In genomic region chr17:38752119-38752929, GRCh38 we compare ENCODE assay signal across 8 cellular contexts. TPM values are rescaled to one million over a fixed set of nuclear protein-coding genes. Genes with fewer than 3 reads are reported as not detected.
DNase-seq lines count a peak whose midpoint lies in the region; ATAC-seq and TF ChIP-seq lines count a peak whose summit lies in the region.

Gene PSMB3, plus strand, starts transcription at chr17:38752741. Its CDS starts 86 bp downstream, at chr17:38752827.

- no peaks in the 10 kb centered on the region for H3K9me3 Mint-ChIP-seq in activated CD4-positive, alpha-beta T cell treated with anti-CD3 and anti-CD28 coated beads, Interleukin-2, amount 10 ng/mL, durations not matched to agents 7 days and 5 days

- peak within 1 kb of the TSS; percentile 98 for H3K27ac Mint-ChIP-seq in activated CD4-positive, alpha-beta T cell treated with anti-CD3 and anti-CD28 coated beads, Interleukin-2, amount 10 ng/mL, durations not matched to agents 7 days and 5 days

- peak within 1 kb of the TSS; percentile 84 for H3K4me3 ChIP-seq in coronary artery

- peaks cover 45% of the 10 kb centered on the region for H3K4me1 Mint-ChIP-seq in activated CD4-positive, alpha-beta T cell treated with anti-CD3 and anti-CD28 coated beads, Interleukin-2, amount 10 ng/mL, durations not matched to agents 7 days and 5 days

- ATAC-seq in GM19372 (IDR thresholded peaks at IDR 0.05; ENCODE audit: low read depth, unreplicated experiment) (peak; percentile 86), HG03521 (IDR thresholded peaks at IDR 0.05; ENCODE audit: unreplicated experiment) (peak; percentile 83)

- H3K27me3 Mint-ChIP-seq in activated CD4-positive, alpha-beta T cell treated with anti-CD3 and anti-CD28 coated beads, Interleukin-2, amount 10 ng/mL, durations not matched to agents 7 days and 5 days, result peaks cover 30% of the 10 kb centered on the region

- CTCF ChIA-PET in activated CD4-positive, alpha-beta T cell treated with anti-CD3 and anti-CD28 coated beads, Interleukin-2, amount 10 ng/mL, durations not matched to agents 7 days and 5 days (lab: Charles Lee), result interaction anchor here (0.6 to 1.5 kb wide), 9 partner anchors 9 to 431 kb away, joined by 3 to 4 read pairs (median 3); no protein-coding TSS in a partner anchor

- H3K36me3 Mint-ChIP-seq in activated CD4-positive, alpha-beta T cell treated with anti-CD3 and anti-CD28 coated beads, Interleukin-2, amount 10 ng/mL, durations not matched to agents 7 days and 5 days (ENCODE audit: low read depth), result peaks cover 28% of the 10 kb centered on the region

- peak; percentile 81 to 99 (median 96) for DNase-seq in C1 segment of cervical spinal cord (lab: John Stamatoyannopoulos, UW)
- peak; percentile 100 for DNase-seq in NCI-H69 (lab: John Stamatoyannopoulos, UW)
- DNase-seq in activated CD4-positive, alpha-beta T cell treated with anti-CD3 and anti-CD28 coated beads, Interleukin-2, amount 10 ng/mL, durations not matched to agents 7 days and 5 days, result peak; percentile 99
- DNase-seq in coronary artery (ENCODE audit: low spot score), result peak; percentile 99
- DNase-seq in left kidney (ENCODE audit: low read depth, low spot score), result peak; percentile 100
- DNase-seq in stimulated activated CD4-positive, alpha-beta T cell treated with anti-CD3 and anti-CD28 coated beads, Interleukin-1b, Interleukin-23, amount 100 ng/mL, for 48 hours, result peak; percentile 98

- POLR2A ChIA-PET in activated CD4-positive, alpha-beta T cell treated with anti-CD3 and anti-CD28 coated beads, Interleukin-2, amount 10 ng/mL, durations not matched to agents 7 days and 5 days (lab: Charles Lee), result interaction anchor here (0.6 to 1.2 kb wide), 2 partner anchors 10 to 11 kb away, joined by 3 to 4 read pairs; no protein-coding TSS in a partner anchor

- H3K27ac ChIP-seq in coronary artery, result peak within 1 kb of the TSS; percentile 77 to 90

- no peak for TF ChIP-seq CTCF in coronary artery (IDR thresholded peaks at IDR 0.05)

- H3K4me3 Mint-ChIP-seq in activated CD4-positive, alpha-beta T cell treated with anti-CD3 and anti-CD28 coated beads, Interleukin-2, amount 10 ng/mL, durations not matched to agents 7 days and 5 days, result peak within 1 kb of the TSS; percentile 96

RNA-seq across cellular contexts. Expression of gene PSMB3, which starts in this region (rescaled TPM):
- 100 to 1,000 TPM; 262 to 294 TPM for total RNA-seq in activated CD4-positive, alpha-beta T cell treated with anti-CD3 and anti-CD28 coated beads, Interleukin-2, amount 10 ng/mL, durations not matched to agents 7 days and 5 days

Comparison
In these comparisons a context has a peak if more than half of its experiments do, and no peak if none do; other contexts are left out.
1. Peak in every context shown above with its lines: DNase-seq, ATAC-seq, H3K4me3 ChIP-seq and H3K27ac ChIP-seq.